ENCODE assay signal across 18 cellular contexts in the genomic region with DNA sequence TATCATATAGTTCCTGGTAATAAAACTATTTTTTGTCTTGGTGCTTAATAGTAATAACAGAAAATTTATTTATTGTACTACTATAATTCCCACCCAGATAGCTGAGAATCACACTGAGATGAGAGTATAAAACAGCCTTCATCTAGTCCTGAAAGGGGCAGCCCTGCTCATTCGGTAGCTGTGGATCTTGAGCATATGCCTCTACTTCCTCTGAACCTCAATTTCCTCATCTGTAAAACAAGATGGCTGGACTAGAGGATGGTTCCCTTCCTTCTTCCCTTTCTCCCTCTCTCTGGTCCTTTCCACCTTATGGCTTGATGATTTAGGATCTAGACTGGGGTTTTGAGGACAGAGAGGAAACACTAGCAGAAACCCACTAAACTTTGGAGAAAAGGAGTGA.
A peak's percentile ranks its signal among the peaks of the same experiment; 100 is the strongest.
DNase-seq lines count a peak whose midpoint lies in the region; ATAC-seq and TF ChIP-seq lines count a peak whose summit lies in the region.
"Had no signal": no experiment of that assay in that cellular context is flagged by ENCODE, and none has a peak within 500 bp of the region (broad histone marks: within the 10 kb centered on the region; RNA-seq: fewer than 3 reads in every experiment).

No MANE protein-coding gene starts in this region.

- peak overlapping the region; percentile 13 for H3K4me2 ChIP-seq in SU-DHL-6 (ENCODE audit: low read depth, low read length, poor library complexity, severe bottlenecking)

- H3K4me3 ChIP-seq in SU-DHL-6 (ENCODE audit: insufficient read depth, low read length, poor library complexity, severe bottlenecking), result no peak overlapping the region
- H3K4me3 ChIP-seq in effector memory CD4-positive, alpha-beta T cell (ENCODE audit: insufficient read depth, low read depth, low read length, poor library complexity, severe bottlenecking), result no peak overlapping the region
- no peak overlapping the region for H3K4me3 ChIP-seq in foreskin fibroblast (ENCODE audit: low read depth in 1 of 2, low read length in 2 of 2)
- H3K4me3 ChIP-seq: breast epithelium, lower lobe of right lung, right atrium auricular region, thyroid gland had no signal

- peak overlapping the region; percentile 35 for H3K27ac ChIP-seq in SU-DHL-6 (ENCODE audit: low read depth, low read length)
- peak overlapping the region; percentile 10 for H3K27ac ChIP-seq in effector memory CD4-positive, alpha-beta T cell (ENCODE audit: insufficient read depth, low read length, poor library complexity, severe bottlenecking)
- H3K27ac ChIP-seq: breast epithelium, lower lobe of right lung, right atrium auricular region, thyroid gland had no signal

- H3K36me3 ChIP-seq in SU-DHL-6 (ENCODE audit: low read length), result peaks cover 16% of the 10 kb centered on the region; the same call in 1 of the 2 replicates
- no peaks in the 10 kb centered on the region for H3K36me3 ChIP-seq in effector memory CD4-positive, alpha-beta T cell (ENCODE audit: control insufficient read depth, insufficient read depth, low read length)
- H3K36me3 ChIP-seq: breast epithelium had no signal

- no peaks in the 10 kb centered on the region for H3K27me3 ChIP-seq in SU-DHL-6 (ENCODE audit: low read length)
- no peaks in the 10 kb centered on the region for H3K27me3 ChIP-seq in effector memory CD4-positive, alpha-beta T cell (replicated peaks; ENCODE audit: control insufficient read depth, insufficient read depth, low read length, poor library complexity, severe bottlenecking)
- H3K27me3 ChIP-seq: breast epithelium, right atrium auricular region, thyroid gland had no signal

- H4K20me1 ChIP-seq in SU-DHL-6 (ENCODE audit: low read depth, low read length), result peaks cover 42% of the 10 kb centered on the region

- H3K9me3 ChIP-seq in SU-DHL-6 (ENCODE audit: insufficient read depth, low read length), result no peaks in the 10 kb centered on the region
- no peaks in the 10 kb centered on the region for H3K9me3 ChIP-seq in effector memory CD4-positive, alpha-beta T cell (ENCODE audit: control insufficient read depth, low read length)
- H3K9me3 ChIP-seq: breast epithelium, lower lobe of right lung, right atrium auricular region, thyroid gland had no signal

- H3K4me1 Mint-ChIP-seq in activated naive CD4-positive, alpha-beta T cell treated with anti-CD3 and anti-CD28 coated beads, Interleukin-2, amount 10 ng/mL, durations not matched to agents 7 days and 5 days, result peaks cover 82% of the 10 kb centered on the region
- H3K4me1 Mint-ChIP-seq in stimulated activated naive CD8-positive, alpha-beta T cell treated with anti-CD3 and anti-CD28 coated beads, Interleukin-15, amount 100 ng/mL, for 72 hours, result peaks cover 82% of the 10 kb centered on the region

- H3K9me2 ChIP-seq in SU-DHL-6 (replicated peaks; ENCODE audit: insufficient read depth, low read length), result no peaks in the 10 kb centered on the region

- H3K4me1 ChIP-seq in effector memory CD4-positive, alpha-beta T cell (ENCODE audit: control insufficient read depth, insufficient read depth, low read length, poor library complexity, severe bottlenecking), result peaks cover 29% of the 10 kb centered on the region
- H3K4me1 ChIP-seq: breast epithelium had no signal

- peaks cover 25% of the 10 kb centered on the region for H3K36me3 Mint-ChIP-seq in activated naive CD4-positive, alpha-beta T cell treated with anti-CD3 and anti-CD28 coated beads, Interleukin-2, amount 10 ng/mL, durations not matched to agents 7 days and 5 days

- H3K9ac ChIP-seq in SU-DHL-6 (ENCODE audit: low read length), result no peak overlapping the region

- no peaks in the 10 kb centered on the region for H3K27me3 Mint-ChIP-seq in activated naive CD4-positive, alpha-beta T cell treated with anti-CD3 and anti-CD28 coated beads, Interleukin-2, amount 10 ng/mL, durations not matched to agents 7 days and 5 days
- H3K27me3 Mint-ChIP-seq in stimulated activated naive CD8-positive, alpha-beta T cell treated with anti-CD3 and anti-CD28 coated beads, Interleukin-15, amount 100 ng/mL, for 72 hours, result no peaks in the 10 kb centered on the region

- peaks cover 100% of the 10 kb centered on the region for H3K79me2 ChIP-seq in SU-DHL-6 (ENCODE audit: insufficient read depth, low read length)

- H3K9me3 Mint-ChIP-seq in activated naive CD4-positive, alpha-beta T cell treated with anti-CD3 and anti-CD28 coated beads, Interleukin-2, amount 10 ng/mL, durations not matched to agents 7 days and 5 days, result no peaks in the 10 kb centered on the region
- no peaks in the 10 kb centered on the region for H3K9me3 Mint-ChIP-seq in stimulated activated naive CD8-positive, alpha-beta T cell treated with anti-CD3 and anti-CD28 coated beads, Interleukin-15, amount 100 ng/mL, for 72 hours

- H2AFZ ChIP-seq in SU-DHL-6 (ENCODE audit: low read depth, low read length, severe bottlenecking), result no peak overlapping the region

- no peak for TF ChIP-seq CTCF in SU-DHL-6 (IDR thresholded peaks at IDR 0.05; ENCODE audit: insufficient read depth, low read length, poor library complexity, severe bottlenecking)
- no peak for TF ChIP-seq CTCF in foreskin fibroblast (IDR thresholded peaks at IDR 0.05; ENCODE audit: low read depth, low read length)

- H3F3A ChIP-seq in SU-DHL-6 (ENCODE audit: insufficient read depth), result peaks cover 42% of the 10 kb centered on the region; the same call in 1 of the 2 replicates

- DNase-seq in activated naive CD4-positive, alpha-beta T cell treated with anti-CD3 and anti-CD28 coated beads, Interleukin-2, amount 10 ng/mL, durations not matched to agents 7 days and 5 days, result no peak
- no peak for DNase-seq in activated naive CD4-positive, alpha-beta T cell (lab: John Stamatoyannopoulos, UW)
- no peak for DNase-seq in effector memory CD4-positive, alpha-beta T cell
- no peak for DNase-seq in stimulated activated naive CD8-positive, alpha-beta T cell treated with anti-CD3 and anti-CD28 coated beads, Interleukin-15, amount 100 ng/mL, for 72 hours
- no peak for DNase-seq in foreskin fibroblast
- DNase-seq in AML-193 (lab: John Stamatoyannopoulos, UW), result no peak
- DNase-seq in DMS79 treated with DMSO at 0.1 percent for 48 hours (lab: John Stamatoyannopoulos, UW), result no peak
- DNase-seq: activated CD4-positive, alpha-beta T cell treated with anti-CD3 and anti-CD28 coated beads for 4 hours; activated gamma-delta T cell treated with Interleukin-2 at 50 U/mL for 16 hours; foreskin melanocyte; lower lobe of right lung; NCI-H2029 treated with DMSO at 0.1 percent for 48 hours; NCI-H526 treated with DMSO at 0.1 percent for 48 hours; thyroid gland had no signal

- H3K27ac Mint-ChIP-seq in activated naive CD4-positive, alpha-beta T cell treated with anti-CD3 and anti-CD28 coated beads, Interleukin-2, amount 10 ng/mL, durations not matched to agents 7 days and 5 days, result peak overlapping the region; percentile 37
- H3K27ac Mint-ChIP-seq in stimulated activated naive CD8-positive, alpha-beta T cell treated with anti-CD3 and anti-CD28 coated beads, Interleukin-15, amount 100 ng/mL, for 72 hours, result peak overlapping the region; percentile 72 to 84

- no peak overlapping the region for H3K4me3 Mint-ChIP-seq in activated naive CD4-positive, alpha-beta T cell treated with anti-CD3 and anti-CD28 coated beads, Interleukin-2, amount 10 ng/mL, durations not matched to agents 7 days and 5 days
- H3K4me3 Mint-ChIP-seq in stimulated activated naive CD8-positive, alpha-beta T cell treated with anti-CD3 and anti-CD28 coated beads, Interleukin-15, amount 100 ng/mL, for 72 hours, result peak overlapping the region; percentile 34 to 46

- CTCF ChIA-PET in activated naive CD4-positive, alpha-beta T cell treated with anti-CD3 and anti-CD28 coated beads, Interleukin-2, amount 10 ng/mL, durations not matched to agents 7 days and 5 days (lab: Charles Lee), result interaction anchor here (1.2 to 1.8 kb wide), 2 partner anchors 49 to 67 kb away, joined by 3 to 5 read pairs; no protein-coding TSS in a partner anchor

- no peak for ATAC-seq in stimulated activated naive CD8-positive, alpha-beta T cell treated with anti-CD3 and anti-CD28 coated beads, Interleukin-15, amount 100 ng/mL, for 72 hours
- ATAC-seq: Panc1 had no signal
